In genomic region chr15:69557340-69558137, GRCh38 we compare ENCODE assay signal across 10 cellular contexts.
A peak's percentile ranks its signal among the peaks of the same experiment; 100 is the strongest.
DNase-seq lines count a peak whose midpoint lies in the region; TF ChIP-seq lines count a peak whose summit lies in the region.
"Had no signal": no experiment of that assay in that cellular context is flagged by ENCODE, and none has a peak within 500 bp of the region (broad histone marks: within the 10 kb centered on the region; RNA-seq: fewer than 3 reads in every experiment).

No MANE protein-coding gene starts in this region.

- H3K27ac ChIP-seq in 22Rv1 (peak overlapping the region; percentile 99), VCaP (peak overlapping the region; percentile 99)

- TF ChIP-seq CTCF in 22Rv1 (IDR thresholded peaks at IDR 0.05) (no peak), HFF-Myc (IDR thresholded peaks at IDR 0.05; ENCODE audit: low read depth, low read length, missing control alignments) (no peak), VCaP (conservative IDR thresholded peaks at IDR 0.05) (no peak), kidney epithelial cell (IDR thresholded peaks at IDR 0.05; ENCODE audit: insufficient read depth, low read length, poor library complexity, severe bottlenecking) (no peak)

- no peaks in the 10 kb centered on the region for H3K27me3 ChIP-seq in kidney epithelial cell (ENCODE audit: control insufficient read depth, insufficient read depth, low read length)

- H3K36me3 ChIP-seq in kidney epithelial cell (ENCODE audit: control insufficient read depth, insufficient read depth, low read length): no peaks in the 10 kb centered on the region

- no peak overlapping the region for H3K4me3 ChIP-seq in HFF-Myc (replicated peaks; ENCODE audit: low read depth, low read length)
- no peak overlapping the region for H3K4me3 ChIP-seq in kidney epithelial cell (ENCODE audit: low read depth, low read length)

- DNase-seq in HFF-Myc (ENCODE audit: extremely low read depth, low read depth): peak; percentile 74
- peak; percentile 91 for DNase-seq in kidney epithelial cell (ENCODE audit: low read depth)
- no peak for DNase-seq in stimulated activated CD8-positive, alpha-beta memory T cell treated with anti-CD3 and anti-CD28 coated beads, Interleukin-4, amount 100 ng/mL, for 48 hours
- DNase-seq in UCSD-AML1 (lab: John Stamatoyannopoulos, UW; ENCODE audit: unreplicated experiment): no peak
- no peak for DNase-seq in activated CD4-positive, alpha-beta T cell treated with anti-CD3 and anti-CD28 coated beads for 1 hour
- no peak for DNase-seq in activated CD4-positive, alpha-beta T cell treated with anti-CD3 and anti-CD28 coated beads for 48 hours
- DNase-seq: activated naive CD8-positive, alpha-beta T cell treated with anti-CD3 and anti-CD28 coated beads for 36 hours; Kasumi-1 had no signal

Comparison
In these comparisons a context has a peak if more than half of its experiments do, and no peak if none do; other contexts are left out.
1. DNase-seq: peak in HFF-Myc (single experiment) and kidney epithelial cell (single experiment); none in stimulated activated CD8-positive, alpha-beta memory T cell treated with anti-CD3 and anti-CD28 coated beads, Interleukin-4, amount 100 ng/mL, for 48 hours (single experiment), UCSD-AML1 (single experiment), activated CD4-positive, alpha-beta T cell treated with anti-CD3 and anti-CD28 coated beads for 1 hour (single experiment) and activated CD4-positive, alpha-beta T cell treated with anti-CD3 and anti-CD28 coated beads for 48 hours (single experiment).